Comparison of ENCODE assay signal across 1 cellular context in the genomic region with DNA sequence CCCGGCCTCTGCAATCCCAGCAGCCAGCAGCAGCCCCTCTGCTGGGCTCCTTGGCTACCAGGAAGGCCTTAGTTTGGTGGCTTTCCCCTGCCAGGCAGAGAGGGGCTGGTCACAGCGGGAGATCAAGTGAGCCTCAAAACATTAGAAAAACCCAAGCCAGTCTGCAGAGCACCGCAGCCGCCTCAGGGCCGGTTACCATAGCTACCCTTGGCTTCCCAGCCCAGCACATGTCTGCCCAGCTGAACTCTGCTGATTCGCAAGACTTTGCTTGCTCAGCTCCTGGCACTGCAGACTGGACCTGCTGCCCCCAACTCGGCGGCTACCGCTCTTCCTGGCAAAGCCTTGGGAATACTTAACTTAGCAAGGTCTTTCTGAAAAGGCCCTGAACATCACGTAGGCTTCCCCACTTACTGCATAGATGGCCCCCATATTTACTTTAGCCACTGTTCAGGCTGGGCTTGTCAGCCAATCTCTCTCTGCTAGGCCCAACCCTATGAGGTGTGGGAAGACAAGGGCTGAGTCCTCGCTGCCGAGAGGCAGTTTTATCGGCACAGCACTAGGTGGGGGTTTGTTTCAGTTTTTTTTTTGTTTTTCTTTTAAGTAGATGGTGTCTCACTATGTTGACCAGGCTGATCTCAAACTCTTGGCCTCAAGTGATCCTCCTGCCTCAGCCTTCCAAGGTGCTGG.
TF ChIP-seq lines count a peak whose summit lies in the region.

No MANE protein-coding gene starts in this region.

TF ChIP-seq in HEK293, 187 proteins besides CTCF, POLR2A, EP300 and RAD21 (continued from another document):
- TF ChIP-seq ZNF629 (tag by site-specific recombination; IDR thresholded peaks at IDR 0.05) = peak; percentile 10; the same call in 1 of the 2 replicates
- TF ChIP-seq TCF7L2 (IDR thresholded peaks at IDR 0.05; ENCODE audit: borderline replicate concordance, low read depth, low read length) = no peak
- no peak for TF ChIP-seq KLF8 (tag by site-specific recombination; IDR thresholded peaks at IDR 0.05)
- peak; percentile 63 for TF ChIP-seq ZBTB8A (tag by site-specific recombination; IDR thresholded peaks at IDR 0.05)
- TF ChIP-seq ZBTB20 (tag by site-specific recombination; IDR thresholded peaks at IDR 0.05) = peak; percentile 56; the same call in 1 of the 2 replicates
- TF ChIP-seq ZNF248 (tag by site-specific recombination; IDR thresholded peaks at IDR 0.05) = no peak
- TF ChIP-seq ZSCAN30 (tag by site-specific recombination; IDR thresholded peaks at IDR 0.05) = 0 out of 2 replicates have a peak, but pooled peaks have one; percentile 12
- no peak for TF ChIP-seq ZNF514 (tag by site-specific recombination; IDR thresholded peaks at IDR 0.05)
- TF ChIP-seq TRIM28 (IDR thresholded peaks at IDR 0.05; ENCODE audit: borderline replicate concordance, low read length) = peak; percentile 39; the same call in 1 of the 2 replicates
- peak; percentile 75 for TF ChIP-seq ZBTB17 (tag by site-specific recombination; IDR thresholded peaks at IDR 0.05)
- TF ChIP-seq ZBTB44 (tag by site-specific recombination; IDR thresholded peaks at IDR 0.05) = 0 out of 2 replicates have a peak, but pooled peaks have one; percentile 35
- TF ChIP-seq ZNF600 (tag by site-specific recombination; IDR thresholded peaks at IDR 0.05) = peak; percentile 75
- peak; percentile 80 for TF ChIP-seq ZIC2 (tag by site-specific recombination; IDR thresholded peaks at IDR 0.05)
